8 cellular contexts compared by ENCODE assay signal in genomic region chr6:45378324-45378926, GRCh38.
A peak's percentile ranks its signal among the peaks of the same experiment; 100 is the strongest.
DNase-seq lines count a peak whose midpoint lies in the region; ATAC-seq and TF ChIP-seq lines count a peak whose summit lies in the region.

No MANE protein-coding gene starts in this region.

- DNase-seq in activated effector memory CD4-positive, alpha-beta T cell treated with anti-CD3 and anti-CD28 coated beads, Interleukin-2, amount 50 U/mL, for 16 hours: peak; percentile 75
- no peak for DNase-seq in activated effector memory CD4-positive, alpha-beta T cell treated with Interleukin-2 at 50 U/mL for 16 hours
- DNase-seq in NCI-H526 treated with DMSO at 0.1 percent for 48 hours (lab: John Stamatoyannopoulos, UW) (peak; percentile 81), astrocyte of the spinal cord (ENCODE audit: low read depth, low spot score) (peak; percentile 25), kidney glomerular epithelial cell (lab: John Stamatoyannopoulos, UW) (peak; percentile 94), NCI-H1436 (lab: John Stamatoyannopoulos, UW) (no peak)
- DNase-seq in stimulated activated naive CD4-positive, alpha-beta T cell treated with Interleukin-2 at 50 U/mL for 16 hours (lab: John Stamatoyannopoulos, UW): peak; percentile 38

- TF ChIP-seq CTCF in astrocyte of the spinal cord (IDR thresholded peaks at IDR 0.05; ENCODE audit: low read depth, low read length): no peak

- ATAC-seq in HG02678 (IDR thresholded peaks at IDR 0.05; ENCODE audit: unreplicated experiment): peak; percentile 27

- H3K4me3 ChIP-seq in astrocyte of the spinal cord (ENCODE audit: low read depth, low read length): peak overlapping the region; percentile 74

- in situ Hi-C loops in astrocyte of the spinal cord (cut with HindIII; ENCODE audit: low sequenced_read_pairs): no loop called here

Comparison
In these comparisons a context has a peak if more than half of its experiments do, and no peak if none do; other contexts are left out.
1. DNase-seq: peak in activated effector memory CD4-positive, alpha-beta T cell treated with anti-CD3 and anti-CD28 coated beads, Interleukin-2, amount 50 U/mL, for 16 hours (single experiment), NCI-H526 treated with DMSO at 0.1 percent for 48 hours (single experiment), astrocyte of the spinal cord (single experiment), kidney glomerular epithelial cell (single experiment) and stimulated activated naive CD4-positive, alpha-beta T cell treated with Interleukin-2 at 50 U/mL for 16 hours (single experiment); none in activated effector memory CD4-positive, alpha-beta T cell treated with Interleukin-2 at 50 U/mL for 16 hours (single experiment) and NCI-H1436 (single experiment).